Comparison of ENCODE assay signal across 1 cellular context in the genomic region with DNA sequence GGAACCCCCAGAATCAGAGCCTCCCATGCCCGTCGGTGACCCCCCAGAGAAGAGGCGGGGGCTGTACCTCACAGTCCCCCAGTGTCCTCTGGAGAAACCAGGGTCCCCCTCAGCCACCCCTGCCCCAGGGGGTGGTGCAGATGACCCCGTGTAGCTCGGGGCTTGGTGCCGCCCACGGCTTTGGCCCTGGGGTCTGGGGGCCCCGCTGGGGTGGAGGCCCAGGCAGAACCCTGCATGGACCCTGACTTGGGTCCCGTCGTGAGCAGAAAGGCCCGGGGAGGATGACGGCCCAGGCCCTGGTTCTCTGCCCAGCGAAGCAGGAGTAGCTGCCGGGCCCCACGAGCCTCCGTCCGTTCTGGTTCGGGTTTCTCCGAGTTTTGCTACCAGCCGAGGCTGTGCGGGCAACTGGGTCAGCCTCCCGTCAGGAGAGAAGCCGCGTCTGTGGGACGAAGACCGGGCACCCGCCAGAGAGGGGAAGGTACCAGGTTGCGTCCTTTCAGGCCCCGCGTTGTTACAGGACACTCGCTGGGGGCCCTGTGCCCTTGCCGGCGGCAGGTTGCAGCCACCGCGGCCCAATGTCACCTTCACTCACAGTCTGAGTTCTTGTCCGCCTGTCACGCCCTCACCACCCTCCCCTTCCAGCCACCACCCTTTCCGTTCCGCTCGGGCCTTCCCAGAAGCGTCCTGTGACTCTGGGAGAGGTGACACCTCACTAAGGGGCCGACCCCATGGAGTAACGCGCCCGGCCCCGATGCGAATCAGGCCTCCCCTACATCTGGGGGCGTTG.
TF ChIP-seq lines count a peak whose summit lies in the region.

No MANE protein-coding gene starts in this region.

TF ChIP-seq in IMR-90, 13 proteins besides CTCF, POLR2A, EP300 and RAD21:
- no peak for TF ChIP-seq RCOR1 (IDR thresholded peaks at IDR 0.05; ENCODE audit: insufficient replicate concordance, low read length)
- TF ChIP-seq ELK1 (IDR thresholded peaks at IDR 0.05; ENCODE audit: borderline replicate concordance, low read depth, low read length): no peak
- TF ChIP-seq MAZ (IDR thresholded peaks at IDR 0.05; ENCODE audit: borderline replicate concordance, low read depth, low read length): no peak
- no peak for TF ChIP-seq CEBPB (IDR thresholded peaks at IDR 0.05; ENCODE audit: low read depth, low read length)
- no peak for TF ChIP-seq BHLHE40 (IDR thresholded peaks at IDR 0.05; ENCODE audit: low read depth, low read length)
- no peak for TF ChIP-seq SMC3 (IDR thresholded peaks at IDR 0.05; ENCODE audit: low read depth, low read length)
- TF ChIP-seq FOS (IDR thresholded peaks at IDR 0.05; ENCODE audit: low read depth, low read length): no peak
- TF ChIP-seq RFX5 (IDR thresholded peaks at IDR 0.05; ENCODE audit: low read depth, low read length): no peak
- TF ChIP-seq CHD1 (IDR thresholded peaks at IDR 0.05; ENCODE audit: low read depth, low read length): no peak
- no peak for TF ChIP-seq MAFK (IDR thresholded peaks at IDR 0.05; ENCODE audit: low read depth, low read length)
- no peak for TF ChIP-seq USF2 (IDR thresholded peaks at IDR 0.05; ENCODE audit: low read depth, low read length)
- TF ChIP-seq MXI1 (IDR thresholded peaks at IDR 0.05; ENCODE audit: borderline replicate concordance, low read depth, low read length): no peak
